Comparison of ENCODE assay signal across 8 cellular contexts in the genomic region with DNA sequence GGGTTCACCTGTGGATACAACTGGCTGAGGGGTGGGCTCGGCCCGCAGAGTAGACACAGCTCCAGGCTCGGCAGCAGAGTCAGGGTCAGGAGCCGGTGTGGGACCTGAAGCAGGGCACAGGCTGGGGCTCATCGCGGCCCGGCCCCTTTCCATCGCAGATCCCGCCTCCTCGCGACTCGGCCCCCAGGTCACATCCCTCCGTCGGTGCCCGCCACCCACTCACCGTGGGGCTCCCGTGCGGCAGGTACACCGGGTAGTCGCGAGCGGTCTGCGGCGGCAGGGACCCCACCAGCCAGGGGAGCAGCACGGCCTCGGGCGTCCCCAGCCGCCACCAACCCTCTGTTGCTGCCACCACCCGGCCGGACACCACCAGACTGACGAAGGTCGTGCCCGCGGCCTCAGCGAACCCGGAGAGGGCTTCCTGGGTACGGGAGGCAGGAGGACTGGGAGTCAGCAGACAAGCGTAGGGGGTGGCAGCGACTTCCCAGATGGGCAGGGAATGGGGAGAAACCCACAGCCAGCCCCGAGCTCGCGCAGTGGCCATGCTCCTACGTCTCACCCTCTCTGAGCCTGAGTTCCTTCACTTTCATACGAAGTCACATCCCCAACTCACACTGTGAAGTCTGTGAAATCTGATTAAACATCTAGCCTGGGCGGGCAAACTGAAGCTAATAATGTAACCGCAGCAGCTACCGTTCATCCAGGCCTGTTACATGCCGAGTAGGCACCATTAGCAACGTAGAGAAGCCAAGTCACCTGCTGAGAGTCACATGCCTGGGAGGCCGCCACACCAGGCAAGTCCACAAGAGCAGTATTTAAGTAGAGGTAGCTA. TPM values are rescaled to one million over a fixed set of nuclear protein-coding genes. Genes with fewer than 3 reads are reported as not detected.
DNase-seq lines count a peak whose midpoint lies in the region; ATAC-seq and TF ChIP-seq lines count a peak whose summit lies in the region.

No MANE protein-coding gene starts in this region.

- no peak for ATAC-seq in lung (ENCODE audit: insufficient read depth, low FRiP score)

- H3K9me3 ChIP-seq in HUES6 (ENCODE audit: control insufficient read depth, insufficient read depth, low read depth, low read length) = no peaks in the 10 kb centered on the region
- H3K9me3 ChIP-seq in lung (ENCODE audit: control insufficient read depth in 2 of 2, insufficient read depth in 1 of 2, low read length in 1 of 2) = no peaks in the 10 kb centered on the region

- H3K4me3 ChIP-seq in HUES6 (ENCODE audit: low read depth, low read length) (peak overlapping the region; percentile 71), lung (peak overlapping the region; percentile 56)

- DNase-seq in AG08395 (ENCODE audit: low spot score) = peak; percentile 46
- DNase-seq in activated CD4-positive, alpha-beta T cell treated with anti-CD3 and anti-CD28 coated beads for 4 hours = peak; percentile 46 to 51
- peak; percentile 43 for DNase-seq in effector CD4-positive, alpha-beta T cell
- peak; percentile 42 for DNase-seq in lung (ENCODE audit: low spot score)
- peak; percentile 18 for DNase-seq in stimulated activated CD8-positive, alpha-beta memory T cell treated with anti-CD3 and anti-CD28 coated beads, Interleukin-15, amount 100 ng/mL, for 1 hour (ENCODE audit: low read depth)
- DNase-seq in NCI-H2171 treated with DMSO at 0.1 percent for 48 hours (lab: John Stamatoyannopoulos, UW) = no peak
- no peak for DNase-seq in D341Med (ENCODE audit: low spot score)

- WGBS in lung, 2 donors = 8 to 10% methylated on average over 46 to 50 of the region's 50 CpGs

- H3K9ac ChIP-seq in HUES6 (ENCODE audit: low read length) = peak overlapping the region; percentile 57

- H3K27ac ChIP-seq in HUES6 (ENCODE audit: low read depth, low read length) = no peak overlapping the region
- H3K27ac ChIP-seq in lung (ENCODE audit: low read depth in 1 of 2, low read length in 1 of 2) = peak overlapping the region; percentile 81 to 90

- H3K27me3 ChIP-seq in HUES6 (ENCODE audit: control insufficient read depth, insufficient read depth, low read length) (no peaks in the 10 kb centered on the region; the same call in 1 of the 2 replicates), lung (ENCODE audit: control insufficient read depth, insufficient read depth) (no peaks in the 10 kb centered on the region)

- H3K4me1 ChIP-seq in HUES6 (ENCODE audit: control insufficient read depth, insufficient read depth, low read length) (peaks cover 21% of the 10 kb centered on the region), lung (ENCODE audit: control insufficient read depth in 2 of 2, insufficient read depth in 2 of 2, low read length in 2 of 2) (peaks cover 0 to 8% of the 10 kb centered on the region in 2 donors)

- H3K36me3 ChIP-seq in HUES6 (ENCODE audit: control insufficient read depth, insufficient read depth, low read length) (peaks cover 14% of the 10 kb centered on the region), lung (ENCODE audit: control insufficient read depth in 2 of 2, insufficient read depth in 2 of 2, low read length in 2 of 2) (peaks cover 0 to 7% of the 10 kb centered on the region in 2 donors)

- TF ChIP-seq CTCF in lung (IDR thresholded peaks at IDR 0.05; ENCODE audit: control extremely low read depth, extremely low read depth) = no peak

RNA-seq across cellular contexts. Expression of gene FUZ, which starts 3.7 kb away (rescaled TPM):
- 10 to 100 TPM; 33.9 to 36.8 TPM for total RNA-seq in lung
- 10 to 100 TPM; 18.4 to 26.5 TPM for polyA plus RNA-seq in lung

RNA-seq across cellular contexts. Expression of gene MED25, which starts 8.7 kb away (rescaled TPM):
- 10 to 100 TPM; 43.6 to 75.2 TPM for total RNA-seq in lung
- 10 to 100 TPM; 42.6 to 52.6 TPM for polyA plus RNA-seq in lung

RNA-seq across cellular contexts. Expression of gene PTOV1, which starts 41.6 kb away (rescaled TPM):
- 100 to 1,000 TPM in 1 of 2 donors, 10 to 100 TPM in 1; 77.4 to 115 TPM for total RNA-seq in lung
- polyA plus RNA-seq in lung = 100 to 1,000 TPM in 1 of 2 donors, 10 to 100 TPM in 1; 62.9 to 101 TPM

RNA-seq across cellular contexts. Expression of gene AP2A1, which starts 42.6 kb away (rescaled TPM):
- total RNA-seq in lung = 10 to 100 TPM; 44.9 to 87.2 TPM
- 10 to 100 TPM; 31.5 to 64.0 TPM for polyA plus RNA-seq in lung

RNA-seq across cellular contexts. Expression of gene TSKS, which starts 46.3 kb away (rescaled TPM):
- total RNA-seq in lung = under 1 TPM; 0.23 to 0.83 TPM
- polyA plus RNA-seq in lung = under 1 TPM; 0.56 to 0.65 TPM

Comparison
In these comparisons a context has a peak if more than half of its experiments do, and no peak if none do; other contexts are left out.
1. DNase-seq: peak in AG08395 (single experiment), activated CD4-positive, alpha-beta T cell treated with anti-CD3 and anti-CD28 coated beads for 4 hours (2 of 2), effector CD4-positive, alpha-beta T cell (single experiment), lung (single experiment) and stimulated activated CD8-positive, alpha-beta memory T cell treated with anti-CD3 and anti-CD28 coated beads, Interleukin-15, amount 100 ng/mL, for 1 hour (single experiment); none in NCI-H2171 treated with DMSO at 0.1 percent for 48 hours (single experiment) and D341Med (single experiment).